In the genomic region with DNA sequence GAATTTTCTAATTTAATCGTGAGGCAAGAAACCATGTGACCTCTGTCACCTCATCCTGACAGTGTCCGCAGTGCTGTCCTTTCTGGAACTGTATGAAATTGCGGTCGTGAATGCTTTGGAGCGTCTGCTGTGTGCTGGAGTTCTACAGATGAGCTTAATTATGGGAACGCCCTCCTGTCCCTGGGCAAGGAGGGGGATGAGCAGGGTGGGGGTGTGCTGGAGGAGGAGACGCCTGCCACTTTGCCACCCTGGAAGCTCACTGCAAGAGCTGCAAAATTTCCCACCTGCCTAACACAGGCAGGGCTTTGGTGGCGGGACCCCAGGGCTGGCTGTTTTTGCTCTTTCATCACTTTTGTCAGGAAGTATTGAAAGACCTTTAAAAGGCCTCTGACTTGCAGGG, we compare ENCODE assay signal across 8 cellular contexts. TPM values are rescaled to one million over a fixed set of nuclear protein-coding genes. Genes with fewer than 3 reads are reported as not detected.
A peak's percentile ranks its signal among the peaks of the same experiment; 100 is the strongest.
DNase-seq lines count a peak whose midpoint lies in the region; ATAC-seq and TF ChIP-seq lines count a peak whose summit lies in the region.

No MANE protein-coding gene starts in this region.

- DNase-seq in BE2C (peak; percentile 33), DMS153 (lab: John Stamatoyannopoulos, UW) (peak; percentile 28), lower lobe of right lung (no peak), coronary artery (ENCODE audit: low spot score) (no peak)
- DNase-seq in activated CD4-positive, alpha-beta memory T cell treated with anti-CD3 and anti-CD28 coated beads for 36 hours: no peak
- DNase-seq in activated CD4-positive, CD25-positive, alpha-beta regulatory T cell treated with anti-CD3 and anti-CD28 coated beads, Interleukin-2, amount 50 U/mL, for 72 hours: no peak

- H3K4me3 ChIP-seq in BE2C (ENCODE audit: low read depth, low read length): peak overlapping the region; percentile 30
- H3K4me3 ChIP-seq in lower lobe of right lung: no peak overlapping the region
- H3K4me3 ChIP-seq in coronary artery: no peak overlapping the region

- H3K4me1 ChIP-seq in BE2C (peaks cover 35% of the 10 kb centered on the region), lower lobe of right lung (peaks cover 60% of the 10 kb centered on the region)

- no peaks in the 10 kb centered on the region for H3K27me3 ChIP-seq in BE2C
- H3K27me3 ChIP-seq in lower lobe of right lung (ENCODE audit: low read depth): no peaks in the 10 kb centered on the region

- ATAC-seq in lower lobe of right lung (no peak), GM21723 (IDR thresholded peaks at IDR 0.05; ENCODE audit: unreplicated experiment) (no peak), HG03565 (IDR thresholded peaks at IDR 0.05; ENCODE audit: unreplicated experiment) (no peak)

- intact Hi-C loops in activated CD4-positive, alpha-beta memory T cell treated with anti-CD3 and anti-CD28 coated beads for 36 hours (cut with micrococcal nuclease): loop anchor here (1.0 to 10.0 kb wide), 6 partner anchors 9 to 941 kb away; partner anchors contain the start of genes PDIA6, ROCK2 and SLC66A3
- intact Hi-C loops in lower lobe of right lung (cut with DNase I): no loop called here

- peak overlapping the region; percentile 97 for H3K27ac Mint-ChIP-seq in activated CD4-positive, alpha-beta memory T cell treated with anti-CD3 and anti-CD28 coated beads for 36 hours

- H3K27me3 Mint-ChIP-seq in activated CD4-positive, alpha-beta memory T cell treated with anti-CD3 and anti-CD28 coated beads for 36 hours: no peaks in the 10 kb centered on the region

- peaks cover 90% of the 10 kb centered on the region for H3K4me1 Mint-ChIP-seq in activated CD4-positive, alpha-beta memory T cell treated with anti-CD3 and anti-CD28 coated beads for 36 hours (ENCODE audit: low read depth)

- H3K9me3 ChIP-seq in BE2C (no peaks in the 10 kb centered on the region), lower lobe of right lung (no peaks in the 10 kb centered on the region)

- peak overlapping the region; percentile 72 for H3K4me3 Mint-ChIP-seq in activated CD4-positive, alpha-beta memory T cell treated with anti-CD3 and anti-CD28 coated beads for 36 hours

- H3K9me3 Mint-ChIP-seq in activated CD4-positive, alpha-beta memory T cell treated with anti-CD3 and anti-CD28 coated beads for 36 hours: no peaks in the 10 kb centered on the region

- H3K27ac ChIP-seq in lower lobe of right lung: peak overlapping the region; percentile 77
- H3K27ac ChIP-seq in coronary artery: no peak overlapping the region

- POLR2A ChIA-PET in activated CD4-positive, alpha-beta memory T cell treated with anti-CD3 and anti-CD28 coated beads for 36 hours (lab: Charles Lee): interaction anchor here (1.3 to 2.6 kb wide), 2 partner anchors 9 to 18 kb away, joined by 5 to 25 read pairs; no protein-coding TSS in a partner anchor

- CTCF ChIA-PET in activated CD4-positive, alpha-beta memory T cell treated with anti-CD3 and anti-CD28 coated beads for 36 hours (lab: Charles Lee): interaction anchor here (2.1 to 7.1 kb wide), 5 partner anchors 8 to 60 kb away, joined by 8 to 78 read pairs (median 9); no protein-coding TSS in a partner anchor

- H3K36me3 ChIP-seq in BE2C (peaks cover 10% of the 10 kb centered on the region; the same call in 1 of the 2 replicates), lower lobe of right lung (no peaks in the 10 kb centered on the region)

- TF ChIP-seq CTCF in BE2C (IDR thresholded peaks at IDR 0.05; ENCODE audit: low read depth, low read length): no peak
- no peak for TF ChIP-seq CTCF in lower lobe of right lung (IDR thresholded peaks at IDR 0.05)
- no peak for TF ChIP-seq CTCF in coronary artery (IDR thresholded peaks at IDR 0.05)

- H3K36me3 Mint-ChIP-seq in activated CD4-positive, alpha-beta memory T cell treated with anti-CD3 and anti-CD28 coated beads for 36 hours: no peaks in the 10 kb centered on the region

RNA-seq across cellular contexts. Expression of gene LPIN1, which starts 6.5 kb away (rescaled TPM):
- 89.6 TPM for polyA plus RNA-seq in BE2C (2012; ENCODE audit: insufficient read depth, insufficient read length, low read depth)
- 10 to 100 TPM; 41.1 to 48.0 TPM for total RNA-seq in activated CD4-positive, alpha-beta memory T cell treated with anti-CD3 and anti-CD28 coated beads for 36 hours
- total RNA-seq in lower lobe of right lung: 52.7 TPM

Comparison
In these comparisons a context has a peak if more than half of its experiments do, and no peak if none do; other contexts are left out.
1. DNase-seq: peak in BE2C (single experiment) and DMS153 (single experiment); none in activated CD4-positive, alpha-beta memory T cell treated with anti-CD3 and anti-CD28 coated beads for 36 hours (single experiment), lower lobe of right lung (single experiment), coronary artery (single experiment) and activated CD4-positive, CD25-positive, alpha-beta regulatory T cell treated with anti-CD3 and anti-CD28 coated beads, Interleukin-2, amount 50 U/mL, for 72 hours (single experiment).